ENCODE assay signal across 23 cellular contexts in the genomic region with DNA sequence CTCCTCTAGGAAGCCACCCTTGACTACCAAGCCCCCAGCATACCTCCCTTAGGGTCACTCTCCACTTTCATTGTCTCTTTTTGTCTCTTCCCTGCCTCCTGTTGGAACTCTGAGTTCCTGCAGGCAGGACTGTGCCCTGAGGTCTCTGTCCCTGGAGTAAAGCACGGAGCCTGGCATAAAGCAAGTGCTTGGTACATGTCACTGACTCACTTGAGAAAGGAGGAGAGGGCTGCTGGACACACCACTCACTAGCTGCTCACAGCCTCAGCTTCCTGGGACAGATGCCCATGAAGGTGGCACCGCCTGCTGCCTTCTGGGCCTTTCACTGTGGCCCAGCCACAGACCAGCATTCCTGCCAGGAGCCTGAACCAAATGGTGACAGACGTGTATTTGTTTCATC.
DNase-seq lines count a peak whose midpoint lies in the region; ATAC-seq, FAIRE-seq and TF ChIP-seq lines count a peak whose summit lies in the region.
"Had no signal": no experiment of that assay in that cellular context is flagged by ENCODE, and none has a peak within 500 bp of the region (broad histone marks: within the 10 kb centered on the region; RNA-seq: fewer than 3 reads in every experiment).

No MANE protein-coding gene starts in this region.

- no peak overlapping the region for H3K4me2 ChIP-seq in HepG2 (ENCODE audit: low read depth, low read length)
- H3K4me2 ChIP-seq: PC-9 had no signal

- no peaks in the 10 kb centered on the region for H4K20me1 ChIP-seq in HepG2 (ENCODE audit: insufficient read depth, low read length)

- BruUV-seq in HepG2 (replicated peaks; lab: Mats Ljungman, UMichigan): no TSS peak

- no peak for TF ChIP-seq EP300 in HepG2 (IDR thresholded peaks at IDR 0.05; ENCODE audit: low read depth in 2 of 2, low read length in 2 of 2)
- no peak for TF ChIP-seq EP300 in HepG2 (CRISPR knock-in tag; IDR thresholded peaks at IDR 0.05; ENCODE audit: borderline replicate concordance)

- peaks cover 28% of the 10 kb centered on the region for H3K4me1 Mint-ChIP-seq in T-helper 1 cell treated with Interleukin-12 subunit alpha and Interleukin-12 subunit beta and Interleukin-4 antibody, amounts not matched to agents 30 μg/mL and 1 μg/mL, for 36 hours (ENCODE audit: low read depth)
- H3K4me1 Mint-ChIP-seq in activated CD8-positive, alpha-beta T cell treated with anti-CD3 and anti-CD28 coated beads for 36 hours (ENCODE audit: low read depth): peaks cover 44% of the 10 kb centered on the region
- H3K4me1 Mint-ChIP-seq in natural killer cell: peaks cover 8% of the 10 kb centered on the region in 2 donors

- H3K27ac ChIP-seq in HepG2 (ENCODE audit: extremely low read length, insufficient read depth, low read length) (no peak overlapping the region), right lobe of liver (no peak overlapping the region), thymus (ENCODE audit: low read depth) (peak overlapping the region; percentile 87)
- H3K27ac ChIP-seq: 22Rv1, PC-9, right atrium auricular region, WERI-Rb-1 had no signal

- TF ChIP-seq POLR2A in HepG2 (IDR thresholded peaks at IDR 0.05; ENCODE audit: insufficient read depth in 1 of 2, low read depth in 2 of 2, low read length in 2 of 2) (no peak), right lobe of liver (IDR thresholded peaks at IDR 0.05) (no peak)

- H3K4me3 Mint-ChIP-seq in T-helper 1 cell treated with Interleukin-12 subunit alpha and Interleukin-12 subunit beta and Interleukin-4 antibody, amounts not matched to agents 30 μg/mL and 1 μg/mL, for 36 hours: no peak overlapping the region
- H3K4me3 Mint-ChIP-seq in activated CD8-positive, alpha-beta T cell treated with anti-CD3 and anti-CD28 coated beads for 36 hours: no peak overlapping the region
- H3K4me3 Mint-ChIP-seq in natural killer cell: no peak overlapping the region

- H3K36me3 Mint-ChIP-seq in T-helper 1 cell treated with Interleukin-12 subunit alpha and Interleukin-12 subunit beta and Interleukin-4 antibody, amounts not matched to agents 30 μg/mL and 1 μg/mL, for 36 hours (ENCODE audit: low read depth): peaks cover 43% of the 10 kb centered on the region
- peaks cover 62% of the 10 kb centered on the region for H3K36me3 Mint-ChIP-seq in activated CD8-positive, alpha-beta T cell treated with anti-CD3 and anti-CD28 coated beads for 36 hours (ENCODE audit: low read depth)
- peaks cover 30% of the 10 kb centered on the region for H3K36me3 Mint-ChIP-seq in natural killer cell

- TF ChIP-seq CTCF in HepG2 (CRISPR knock-in tag; IDR thresholded peaks at IDR 0.05) (no peak), right lobe of liver (IDR thresholded peaks at IDR 0.05) (no peak), natural killer cell (IDR thresholded peaks at IDR 0.05) (no peak)
- TF ChIP-seq CTCF in activated CD8-positive, alpha-beta T cell treated with anti-CD3 and anti-CD28 coated beads for 36 hours (IDR thresholded peaks at IDR 0.05): no peak

- H3K9me3 ChIP-seq in HepG2 (ENCODE audit: low read length): peaks cover 21% of the 10 kb centered on the region
- H3K9me3 ChIP-seq in right lobe of liver: no peaks in the 10 kb centered on the region
- peaks cover 2% of the 10 kb centered on the region for H3K9me3 ChIP-seq in thymus (ENCODE audit: control insufficient read depth)

- H3K27me3 ChIP-seq in HepG2 (ENCODE audit: control insufficient read depth in 1 of 2, insufficient read depth in 2 of 2, low read length in 2 of 2) (no peaks in the 10 kb centered on the region), right lobe of liver (no peaks in the 10 kb centered on the region), thymus (ENCODE audit: control insufficient read depth, insufficient read depth) (no peaks in the 10 kb centered on the region)
- H3K27me3 ChIP-seq: right atrium auricular region had no signal

- H3K27ac Mint-ChIP-seq in T-helper 1 cell treated with Interleukin-12 subunit alpha and Interleukin-12 subunit beta and Interleukin-4 antibody, amounts not matched to agents 30 μg/mL and 1 μg/mL, for 36 hours: peak overlapping the region; percentile 58
- peak overlapping the region; percentile 71 for H3K27ac Mint-ChIP-seq in activated CD8-positive, alpha-beta T cell treated with anti-CD3 and anti-CD28 coated beads for 36 hours
- H3K27ac Mint-ChIP-seq in natural killer cell: peak overlapping the region in 1 of 2 donors; percentile 38

- in situ Hi-C loops in HepG2 (cut with HindIII; ENCODE audit: extremely low pct_ligation_motif_present, low pct_unique_long_range_greater_than_20kb): no loop called here

- H3K27me3 Mint-ChIP-seq in T-helper 1 cell treated with Interleukin-12 subunit alpha and Interleukin-12 subunit beta and Interleukin-4 antibody, amounts not matched to agents 30 μg/mL and 1 μg/mL, for 36 hours (ENCODE audit: low read depth): no peaks in the 10 kb centered on the region
- H3K27me3 Mint-ChIP-seq in activated CD8-positive, alpha-beta T cell treated with anti-CD3 and anti-CD28 coated beads for 36 hours: no peaks in the 10 kb centered on the region
- no peaks in the 10 kb centered on the region for H3K27me3 Mint-ChIP-seq in natural killer cell (ENCODE audit: low read depth in 2 of 2)

- H3K36me3 ChIP-seq in HepG2 (replicated peaks in 1 of 2; ENCODE audit: control insufficient read depth in 1 of 2, insufficient read depth in 2 of 2, low read length in 2 of 2) (peaks cover 2 to 16% of the 10 kb centered on the region in 2 experiments; a peak in 2 of 5 replicates), right lobe of liver (peaks cover 0 to 8% (median 0%) of the 10 kb centered on the region in 4 donors), thymus (ENCODE audit: control insufficient read depth, insufficient read depth) (peaks cover 3% of the 10 kb centered on the region)
- H3K36me3 ChIP-seq: WERI-Rb-1 had no signal

- ATAC-seq in HepG2 (peak; percentile 34), right lobe of liver (no peak), natural killer cell (no peak), GM21737 (IDR thresholded peaks at IDR 0.05; ENCODE audit: unreplicated experiment) (no peak)
- ATAC-seq in activated CD8-positive, alpha-beta T cell treated with anti-CD3 and anti-CD28 coated beads for 36 hours: no peak
- ATAC-seq: GM12878 had no signal

- peaks cover 17% of the 10 kb centered on the region for H3K9me3 Mint-ChIP-seq in T-helper 1 cell treated with Interleukin-12 subunit alpha and Interleukin-12 subunit beta and Interleukin-4 antibody, amounts not matched to agents 30 μg/mL and 1 μg/mL, for 36 hours
- peaks cover 15% of the 10 kb centered on the region for H3K9me3 Mint-ChIP-seq in activated CD8-positive, alpha-beta T cell treated with anti-CD3 and anti-CD28 coated beads for 36 hours
- H3K9me3 Mint-ChIP-seq in natural killer cell: peaks cover 5 to 7% of the 10 kb centered on the region in 2 donors

- no peak for TF ChIP-seq RAD21 in HepG2 (CRISPR knock-in tag; IDR thresholded peaks at IDR 0.05)

- H3K9ac ChIP-seq in HepG2 (ENCODE audit: insufficient read depth, low read depth, low read length): no peak overlapping the region

- no peak overlapping the region for H2AFZ ChIP-seq in HepG2 (ENCODE audit: low read length)
- H2AFZ ChIP-seq: PC-9 had no signal

- POLR2A ChIA-PET in HepG2 (lab: Yijun Ruan, JAX): no interaction called here
- POLR2A ChIA-PET in activated CD8-positive, alpha-beta T cell treated with anti-CD3 and anti-CD28 coated beads for 36 hours (lab: Charles Lee): interaction anchor here (1.4 kb wide), 1 partner anchor 8 kb away, joined by 4 read pairs; no protein-coding TSS in a partner anchor

- no peak for FAIRE-seq in HepG2 (lab: Jason Lieb, UNC)
- FAIRE-seq: GM12878 had no signal

- intact Hi-C loops in HepG2 (cut with micrococcal nuclease; ENCODE audit: unreplicated experiment) (no loop called here), right lobe of liver (cut with DNase I) (no loop called here), natural killer cell (cut with micrococcal nuclease) (no loop called here)
- intact Hi-C loops in activated CD8-positive, alpha-beta T cell treated with anti-CD3 and anti-CD28 coated beads for 36 hours (cut with micrococcal nuclease): no loop called here

- CTCF ChIA-PET in HepG2 (lab: Yijun Ruan, JAX; ENCODE audit: low intra/inter-chr PET ratio, low total read pairs): no interaction called here
- CTCF ChIA-PET in activated CD8-positive, alpha-beta T cell treated with anti-CD3 and anti-CD28 coated beads for 36 hours (lab: Charles Lee): interaction anchor here (2.8 to 7.5 kb wide), 2 partner anchors 17 to 64 kb away, joined by 6 to 62 read pairs; a partner anchor contains a TSS

- no peaks in the 10 kb centered on the region for H3K79me2 ChIP-seq in HepG2 (ENCODE audit: insufficient read depth, low read length)

- H3K4me1 ChIP-seq in HepG2 (ENCODE audit: insufficient read depth, low read length): no peaks in the 10 kb centered on the region
- peaks cover 0 to 3% (median 0%) of the 10 kb centered on the region in 4 donors for H3K4me1 ChIP-seq in right lobe of liver
- H3K4me1 ChIP-seq in thymus (ENCODE audit: control insufficient read depth, insufficient read depth, low read length): peaks cover 49% of the 10 kb centered on the region
- H3K4me1 ChIP-seq: right atrium auricular region had no signal

- DNase-seq in T-helper 1 cell: no peak
- no peak for DNase-seq in HepG2 (ENCODE audit: low spot score)
- DNase-seq in right lobe of liver: no peak
- DNase-seq in activated CD8-positive, alpha-beta T cell treated with anti-CD3 and anti-CD28 coated beads for 36 hours: no peak
- DNase-seq in natural killer cell: no peak
- DNase-seq: caudate nucleus; DMS79; GOT3; head of caudate nucleus; NCI-H1092 treated with DMSO at 0.1 percent for 48 hours; NCI-H2029; NCI-H2227 treated with DMSO at 0.1 percent for 48 hours; NCI-H82; PC-9; stimulated activated CD4-positive, alpha-beta T cell treated with anti-CD3 and anti-CD28 coated beads, Interleukin-12 subunit alpha, Interleukin-12 subunit beta, amount 100 ng/mL, for 4 hours; trophoblast cell; WERI-Rb-1 had no signal

- no peak overlapping the region for H3K4me3 ChIP-seq in HepG2 (replicated peaks in 1 of 3; ENCODE audit: insufficient read depth in 1 of 3, low read depth in 2 of 3, low read length in 3 of 3)
- no peak overlapping the region for H3K4me3 ChIP-seq in right lobe of liver
- H3K4me3 ChIP-seq in thymus (ENCODE audit: low read length): no peak overlapping the region
- H3K4me3 ChIP-seq: GM12878, PC-9, right atrium auricular region had no signal

- 96% methylated on average over 2 of the region's 3 CpGs for WGBS in HepG2 (ENCODE audit: low lambda C conversion rate)
- WGBS in right lobe of liver (ENCODE audit: insufficient coverage, low coverage, low lambda C conversion rate, missing lambda C conversion rate): 90% methylated on average over 2 of the region's 3 CpGs
- WGBS in thymus: 93% methylated on average over 3 of the region's 3 CpGs
